Comparison of ENCODE assay signal across 1 cellular context in the genomic region with DNA sequence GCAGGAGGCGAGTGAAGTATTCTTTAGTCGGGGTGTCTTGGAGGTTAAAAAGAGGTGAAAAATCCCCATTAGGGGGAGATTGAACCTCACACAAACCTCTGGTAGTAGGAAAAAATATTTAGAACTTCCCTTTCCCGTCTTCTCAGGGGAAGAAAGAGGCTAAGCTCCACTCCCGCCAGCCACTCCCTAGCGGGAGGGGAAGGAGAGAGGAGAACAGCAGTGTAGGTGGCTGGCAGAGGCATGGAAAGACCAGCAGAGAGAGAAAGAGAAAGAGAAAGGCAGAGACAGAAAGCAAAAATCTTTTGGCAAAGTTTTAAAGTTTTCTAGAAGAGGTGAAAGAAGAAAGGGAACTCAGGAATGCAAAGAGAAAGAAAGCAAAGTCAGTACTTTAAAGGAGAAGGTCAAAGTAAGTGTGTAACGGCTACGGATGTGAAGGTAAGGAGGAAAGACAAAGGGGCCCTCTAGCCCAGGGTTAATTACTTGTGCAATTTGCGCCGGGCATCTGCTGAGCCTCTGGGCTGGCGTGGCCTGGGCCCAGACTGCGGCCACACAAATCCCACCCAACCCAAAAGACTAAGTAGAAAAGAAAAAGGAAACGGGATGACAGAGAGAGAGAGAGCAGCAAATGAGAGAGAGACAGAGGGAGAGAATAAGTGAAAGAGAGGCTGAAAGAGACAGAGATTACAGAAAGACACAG.
TF ChIP-seq lines count a peak whose summit lies in the region.

No MANE protein-coding gene starts in this region.

TF ChIP-seq in H1, 55 proteins besides CTCF, POLR2A, EP300 and RAD21:
- TF ChIP-seq POLR2AphosphoS5 (IDR thresholded peaks at IDR 0.05; ENCODE audit: low read depth, low read length) (0 out of 2 replicates have a peak, but pooled peaks have one; percentile 49), SAP30 (IDR thresholded peaks at IDR 0.05; ENCODE audit: insufficient read depth, insufficient replicate concordance, low read length) (no peak), HDAC2 (IDR thresholded peaks at IDR 0.05; ENCODE audit: borderline replicate concordance in 1 of 2, low read depth in 2 of 2, low read length in 2 of 2) (0 out of 4 replicates have a peak, but pooled peaks of 1 of the 2 experiments have one; percentile 9), SIN3A (conservative IDR thresholded peaks at IDR 0.05 in 1 of 2, IDR thresholded peaks at IDR 0.05 in 1 of 2; ENCODE audit: low read depth in 1 of 2, low read length in 2 of 2) (no peak), TBP (IDR thresholded peaks at IDR 0.05; ENCODE audit: low read depth, low read length) (peak; percentile 10; the same call in 1 of the 2 replicates), JUN (IDR thresholded peaks at IDR 0.05; ENCODE audit: low read depth, low read length) (no peak), RBBP5 (IDR thresholded peaks at IDR 0.05; ENCODE audit: borderline replicate concordance, low read depth, low read length) (no peak), ASH2L (IDR thresholded peaks at IDR 0.05; ENCODE audit: low read length) (peak; percentile 85), TAF1 (IDR thresholded peaks at IDR 0.05; ENCODE audit: low read depth, low read length) (peak; percentile 70), RFX5 (IDR thresholded peaks at IDR 0.05; ENCODE audit: borderline replicate concordance, low read depth, low read length) (no peak), CBX8 (IDR thresholded peaks at IDR 0.05; ENCODE audit: borderline replicate concordance, low read depth, low read length) (no peak), GABPA (IDR thresholded peaks at IDR 0.05; ENCODE audit: borderline replicate concordance, insufficient read depth, low read length) (no peak), ATF3 (IDR thresholded peaks at IDR 0.05; ENCODE audit: insufficient read depth, low read depth, low read length) (no peak), TEAD4 (IDR thresholded peaks at IDR 0.05; ENCODE audit: low read depth, low read length) (no peak), CREB1 (IDR thresholded peaks at IDR 0.05) (no peak), NRF1 (IDR thresholded peaks at IDR 0.05; ENCODE audit: low read depth, low read length) (no peak), SP4 (IDR thresholded peaks at IDR 0.05; ENCODE audit: low read length) (no peak), CBX5 (IDR thresholded peaks at IDR 0.05; ENCODE audit: low read depth, low read length) (no peak), RNF2 (IDR thresholded peaks at IDR 0.05; ENCODE audit: borderline replicate concordance, low read depth, low read length, missing control alignments, poor library complexity, severe bottlenecking) (no peak), KDM1A (IDR thresholded peaks at IDR 0.05; ENCODE audit: borderline replicate concordance, low read length) (no peak), SIRT6 (IDR thresholded peaks at IDR 0.05; ENCODE audit: low read length) (no peak), SIX5 (IDR thresholded peaks at IDR 0.05; ENCODE audit: low read depth, low read length) (no peak), YY1 (IDR thresholded peaks at IDR 0.05; ENCODE audit: low read depth, low read length) (no peak), TCF12 (IDR thresholded peaks at IDR 0.05; ENCODE audit: low read depth, low read length) (no peak), CHD2 (IDR thresholded peaks at IDR 0.05; ENCODE audit: low read length) (0 out of 2 replicates have a peak, but pooled peaks have one; percentile 43)
- TF ChIP-seq, protein P1, sequence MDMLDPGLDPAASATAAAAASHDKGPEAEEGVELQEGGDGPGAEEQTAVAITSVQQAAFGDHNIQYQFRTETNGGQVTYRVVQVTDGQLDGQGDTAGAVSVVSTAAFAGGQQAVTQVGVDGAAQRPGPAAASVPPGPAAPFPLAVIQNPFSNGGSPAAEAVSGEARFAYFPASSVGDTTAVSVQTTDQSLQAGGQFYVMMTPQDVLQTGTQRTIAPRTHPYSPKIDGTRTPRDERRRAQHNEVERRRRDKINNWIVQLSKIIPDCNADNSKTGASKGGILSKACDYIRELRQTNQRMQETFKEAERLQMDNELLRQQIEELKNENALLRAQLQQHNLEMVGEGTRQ (IDR thresholded peaks at IDR 0.05; ENCODE audit: low read length): no peak
